In the genomic region with DNA sequence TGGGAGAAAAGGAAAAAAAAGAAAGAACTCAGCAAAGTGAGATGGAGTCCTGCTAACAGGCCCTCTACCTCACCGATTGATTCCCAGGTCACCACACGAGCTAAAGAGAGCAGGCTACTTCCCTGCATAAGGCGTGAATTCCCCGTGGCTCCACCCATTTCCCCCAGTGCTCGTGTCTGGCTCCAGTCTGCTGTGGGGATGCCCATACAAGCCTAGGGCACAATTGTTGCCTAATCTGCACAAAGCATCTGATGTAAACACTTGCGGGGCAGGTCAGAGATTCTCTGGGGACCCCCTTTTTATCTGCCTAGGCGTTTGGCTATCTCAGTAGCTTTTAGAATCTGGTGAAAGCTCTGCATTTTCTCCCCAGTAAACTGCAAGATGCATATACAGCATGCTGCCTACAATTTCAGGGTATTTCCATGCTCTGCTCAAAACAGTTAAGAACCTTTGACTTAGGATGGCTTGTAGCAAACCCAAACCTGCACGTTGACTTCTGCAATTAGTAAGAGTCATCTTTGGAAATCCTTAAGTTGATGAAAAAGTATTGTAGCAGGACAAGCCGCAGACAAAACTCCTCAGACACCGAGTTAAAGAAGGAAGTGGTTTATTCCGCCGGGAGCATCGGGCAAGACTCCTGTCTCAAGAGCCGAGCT, we compare ENCODE assay signal across 12 cellular contexts. TPM values are rescaled to one million over a fixed set of nuclear protein-coding genes. Genes with fewer than 3 reads are reported as not detected.
DNase-seq lines count a peak whose midpoint lies in the region; ATAC-seq, FAIRE-seq and TF ChIP-seq lines count a peak whose summit lies in the region.
"Had no signal": no experiment of that assay in that cellular context is flagged by ENCODE, and none has a peak within 500 bp of the region (broad histone marks: within the 10 kb centered on the region; RNA-seq: fewer than 3 reads in every experiment).

No MANE protein-coding gene starts in this region.

- peaks cover 23% of the 10 kb centered on the region for H3K4me1 ChIP-seq in neural progenitor cell

- H3K27ac Mint-ChIP-seq in WTC11 (peak overlapping the region; percentile 69), neural progenitor cell (peak overlapping the region; percentile 59)
- no peak overlapping the region for H3K27ac Mint-ChIP-seq in effector memory CD8-positive, alpha-beta T cell

- DNase-seq in GM18507 (ENCODE audit: extremely low spot score, insufficient read length, low read depth) = no peak
- DNase-seq in WTC11 (ENCODE audit: low spot score) = no peak
- DNase-seq in neural progenitor cell (ENCODE audit: low spot score) = no peak
- no peak for DNase-seq in effector memory CD8-positive, alpha-beta T cell
- no peak for DNase-seq in NCI-H510A treated with DMSO at 0.1 percent for 48 hours (lab: John Stamatoyannopoulos, UW)
- DNase-seq in NCI-H2081 treated with DMSO at 0.1 percent for 48 hours (lab: John Stamatoyannopoulos, UW) = no peak
- DNase-seq: central memory CD4-positive, alpha-beta T cell; Kasumi-1; natural killer cell; SHP77 treated with DMSO at 0.1 percent for 48 hours had no signal

- peaks cover 2% of the 10 kb centered on the region for H3F3A ChIP-seq in neural progenitor cell (ENCODE audit: low read depth)

- H2AFZ ChIP-seq in neural progenitor cell (replicated peaks) = peak overlapping the region; percentile 89

- TF ChIP-seq CTCF in WTC11 (IDR thresholded peaks at IDR 0.05) (no peak), neural progenitor cell (IDR thresholded peaks at IDR 0.05) (no peak)

- no peaks in the 10 kb centered on the region for H3K36me3 ChIP-seq in neural progenitor cell

- peaks cover 30% of the 10 kb centered on the region for H3K9me3 Mint-ChIP-seq in WTC11
- no peaks in the 10 kb centered on the region for H3K9me3 Mint-ChIP-seq in neural progenitor cell
- H3K9me3 Mint-ChIP-seq in effector memory CD8-positive, alpha-beta T cell = no peaks in the 10 kb centered on the region

- H3K4me3 Mint-ChIP-seq in WTC11 (no peak overlapping the region), neural progenitor cell (peak overlapping the region; percentile 17)
- H3K4me3 Mint-ChIP-seq in effector memory CD8-positive, alpha-beta T cell = no peak overlapping the region
- H3K4me3 Mint-ChIP-seq: natural killer cell had no signal

- H3K4me3 ChIP-seq in neural progenitor cell = no peak overlapping the region

- FAIRE-seq in GM18507 (lab: Jason Lieb, UNC) = peak; percentile 41
- FAIRE-seq: islet of Langerhans had no signal

- ATAC-seq in HG02798 (IDR thresholded peaks at IDR 0.05; ENCODE audit: poor library complexity, unreplicated experiment) = peak; percentile 62
- ATAC-seq in WTC11 = no peak; the same call in 1 of the 2 replicates
- ATAC-seq in effector memory CD8-positive, alpha-beta T cell (replicated peaks) = no peak

- no peaks in the 10 kb centered on the region for H4K20me1 ChIP-seq in neural progenitor cell (ENCODE audit: low read depth)

- no peak overlapping the region for H3K9ac ChIP-seq in neural progenitor cell

- H3K27ac ChIP-seq in neural progenitor cell = no peak overlapping the region

- H3K4me2 ChIP-seq in neural progenitor cell = no peak overlapping the region

- POLR2A ChIA-PET in WTC11 (lab: Charles Lee) = interaction anchor here (0.6 kb wide), 1 partner anchor 77 kb away, joined by 4 read pairs; no protein-coding TSS in a partner anchor

- peaks cover 6% of the 10 kb centered on the region for H3K27me3 Mint-ChIP-seq in WTC11 (ENCODE audit: low read depth)
- H3K27me3 Mint-ChIP-seq in neural progenitor cell (ENCODE audit: insufficient read depth, low read depth) = peaks cover 4% of the 10 kb centered on the region
- H3K27me3 Mint-ChIP-seq in effector memory CD8-positive, alpha-beta T cell = peaks cover 0 to 8% of the 10 kb centered on the region in 2 donors

- H3K4me1 Mint-ChIP-seq in WTC11 (peaks cover 56% of the 10 kb centered on the region), neural progenitor cell (peaks cover 37% of the 10 kb centered on the region)
- H3K4me1 Mint-ChIP-seq in effector memory CD8-positive, alpha-beta T cell (ENCODE audit: low read depth in 2 of 2) = peaks cover 0 to 2% of the 10 kb centered on the region in 2 donors

- H3K27me3 ChIP-seq in neural progenitor cell = no peaks in the 10 kb centered on the region

- CTCF ChIA-PET in WTC11 (lab: Charles Lee) = interaction anchor here (0.9 kb wide), 1 partner anchor 632 kb away, joined by 3 read pairs; no protein-coding TSS in a partner anchor

- H3K36me3 Mint-ChIP-seq in WTC11 (peaks cover 39% of the 10 kb centered on the region), neural progenitor cell (no peaks in the 10 kb centered on the region)
- H3K36me3 Mint-ChIP-seq in effector memory CD8-positive, alpha-beta T cell (ENCODE audit: insufficient read depth) = no peaks in the 10 kb centered on the region

- no peaks in the 10 kb centered on the region for H3K79me2 ChIP-seq in neural progenitor cell (ENCODE audit: low read depth)

- H3K9me3 ChIP-seq in neural progenitor cell (ENCODE audit: low read depth) = peaks cover 4% of the 10 kb centered on the region

TF ChIP-seq in WTC11, 78 proteins besides CTCF, POLR2A, EP300 and RAD21:
- TF ChIP-seq ZNF317 (CRISPR knock-in tag; IDR thresholded peaks at IDR 0.05; ENCODE audit: borderline replicate concordance, low read depth) (no peak), ZNF423 (CRISPR knock-in tag; IDR thresholded peaks at IDR 0.05) (no peak), NFATC4 (CRISPR knock-in tag; IDR thresholded peaks at IDR 0.05) (no peak)

RNA-seq across cellular contexts. Expression of gene MYO3B, which starts 34.8 kb away (rescaled TPM):
- total RNA-seq in WTC11 (2021) = 0.44 to 0.62 TPM (median 0.50 TPM) in 3 replicates
- 16.8 and 27.3 TPM in 2 replicates for total RNA-seq in neural progenitor cell (ENCODE audit: low replicate concordance)

Comparison
In these comparisons a context has a peak if more than half of its experiments do, and no peak if none do; other contexts are left out.
1. H3K27ac Mint-ChIP-seq: peak in WTC11 (single experiment) and neural progenitor cell (single experiment); none in effector memory CD8-positive, alpha-beta T cell (0 of 2).
2. RNA of gene MYO3B, which starts 34.8 kb away (total RNA-seq): 16.8 to 27.3 TPM in neural progenitor cell; 0.44 to 0.62 TPM in WTC11; every median in the first group is over 10 times any median in the second.